Comparison of ENCODE assay signal across 14 cellular contexts in genomic region chr11:129224538-129224937, GRCh38.
"Had no signal": no experiment of that assay in that cellular context is flagged by ENCODE, and none has a peak within 500 bp of the region (broad histone marks: within the 10 kb centered on the region; RNA-seq: fewer than 3 reads in every experiment).

No MANE protein-coding gene starts in this region.

- H3K36me3 ChIP-seq: colonic mucosa, heart right ventricle, neutrophil, tibial nerve, uterus had no signal

- ATAC-seq: activated CD8-positive, alpha-beta memory T cell treated with anti-CD3 and anti-CD28 coated beads, Interleukin-2, amount 10 ng/mL, durations not matched to agents 7 days and 5 days; natural killer cell had no signal

- H3K27me3 ChIP-seq: body of pancreas, colonic mucosa, heart right ventricle, neutrophil, tibial nerve, uterus had no signal

- H3K4me1 ChIP-seq: colonic mucosa had no signal

- DNase-seq: activated B cell treated with CpG ODN at 0.5 μM for 24 hours; activated CD4-positive, alpha-beta memory T cell treated with anti-CD3 and anti-CD28 coated beads, Interleukin-2, amount 10 ng/mL, durations not matched to agents 7 days and 5 days; activated CD4-positive, alpha-beta T cell treated with anti-CD3 and anti-CD28 coated beads for 4 hours; activated CD8-positive, alpha-beta memory T cell treated with anti-CD3 and anti-CD28 coated beads, Interleukin-2, amount 10 ng/mL, durations not matched to agents 7 days and 5 days; activated naive CD8-positive, alpha-beta T cell treated with anti-CD3 and anti-CD28 coated beads for 36 hours; body of pancreas; central memory CD4-positive, alpha-beta T cell; colonic mucosa; endodermal cell; heart right ventricle; natural killer cell; uterus had no signal

- H3K9me3 ChIP-seq: colonic mucosa, neutrophil had no signal

- H3K27ac ChIP-seq: body of pancreas, colonic mucosa, neutrophil had no signal

- H3K4me3 ChIP-seq: body of pancreas, colonic mucosa, heart right ventricle, tibial nerve, uterus had no signal
